Comparison of ENCODE assay signal across 10 cellular contexts in genomic region chr7:2687881-2688318, GRCh38. TPM values are rescaled to one million over a fixed set of nuclear protein-coding genes. Genes with fewer than 3 reads are reported as not detected.
DNase-seq lines count a peak whose midpoint lies in the region; ATAC-seq and TF ChIP-seq lines count a peak whose summit lies in the region.
"Had no signal": no experiment of that assay in that cellular context is flagged by ENCODE, and none has a peak within 500 bp of the region (broad histone marks: within the 10 kb centered on the region; RNA-seq: fewer than 3 reads in every experiment).

Gene AMZ1 (plus strand): TSS chr7:2688202. CDS start chr7:2700452, 12,250 bp downstream.

- peaks cover 55% of the 10 kb centered on the region for H3K27me3 Mint-ChIP-seq in central memory CD8-positive, alpha-beta T cell

- H3K27ac Mint-ChIP-seq in central memory CD8-positive, alpha-beta T cell (ENCODE audit: low read depth): no peak within 1 kb of the TSS

- POLR2A ChIA-PET in AG04450 (lab: Yijun Ruan, JAX): no interaction called here

- no peaks in the 10 kb centered on the region for H3K36me3 ChIP-seq in mesendoderm (ENCODE audit: control insufficient read depth, insufficient read depth, low read length)

- peak within 1 kb of the TSS; percentile 73 for H3K4me3 Mint-ChIP-seq in central memory CD8-positive, alpha-beta T cell

- H4K8ac ChIP-seq in mesendoderm (ENCODE audit: low read depth, low read length): no peak within 1 kb of the TSS

- H3K4me1 Mint-ChIP-seq in central memory CD8-positive, alpha-beta T cell: peaks cover 26% of the 10 kb centered on the region

- WGBS in mesendoderm (ENCODE audit: extremely low coverage, insufficient coverage, low lambda C conversion rate): no CpG with 5 or more reads among the region's 41 CpGs

- no peak within 1 kb of the TSS for H2BK15ac ChIP-seq in mesendoderm (replicated peaks; ENCODE audit: low read depth)

- no peak within 1 kb of the TSS for H3K4ac ChIP-seq in mesendoderm (ENCODE audit: low read depth, low read length)

- TF ChIP-seq CTCF in AG04450 (IDR thresholded peaks at IDR 0.05; ENCODE audit: low read depth, low read length): no peak
- TF ChIP-seq CTCF in HFF-Myc (IDR thresholded peaks at IDR 0.05; ENCODE audit: low read depth, low read length, missing control alignments): no peak

- no peak within 1 kb of the TSS for H2BK5ac ChIP-seq in mesendoderm (ENCODE audit: low read length)

- H3K27me3 ChIP-seq in AG04450 (ENCODE audit: control insufficient read depth, insufficient read depth, low read length) (peaks cover 13% of the 10 kb centered on the region), mesendoderm (ENCODE audit: insufficient read depth, low read length, poor library complexity) (peaks cover 12% of the 10 kb centered on the region)

- H3K4me1 ChIP-seq in mesendoderm (ENCODE audit: control insufficient read depth, low read depth, low read length): no peaks in the 10 kb centered on the region

- H3K18ac ChIP-seq in mesendoderm (ENCODE audit: low read length): no peak within 1 kb of the TSS

- no peak for ATAC-seq in central memory CD8-positive, alpha-beta T cell (replicated peaks; ENCODE audit: extremely low read depth, poor library complexity, severe bottlenecking)
- ATAC-seq in GM21381 (IDR thresholded peaks at IDR 0.05; ENCODE audit: unreplicated experiment): no peak

- no peaks in the 10 kb centered on the region for H3K36me3 Mint-ChIP-seq in central memory CD8-positive, alpha-beta T cell (ENCODE audit: insufficient read depth)

- DNase-seq in AG04450 (ENCODE audit: low read depth, low spot score) (no peak), HFF-Myc (ENCODE audit: extremely low read depth, low read depth) (no peak), mesendoderm (no peak), pons (ENCODE audit: low spot score) (no peak), HUDEP-2 (lab: John Stamatoyannopoulos, UW; ENCODE audit: unreplicated experiment in 76 of 76) (no peak)
- no peak for DNase-seq in central memory CD8-positive, alpha-beta T cell (ENCODE audit: low spot score in 2 of 2)
- DNase-seq in activated naive CD4-positive, alpha-beta T cell treated with Interleukin-2 at 50 U/mL for 16 hours: no peak
- DNase-seq: GDM1 had no signal

- peak within 1 kb of the TSS; percentile 21 for H3K27ac ChIP-seq in AG04450 (ENCODE audit: low read depth, low read length)
- H3K27ac ChIP-seq in mesendoderm (ENCODE audit: low read depth, low read length): no peak within 1 kb of the TSS
- H3K27ac ChIP-seq: SK-N-MC had no signal

- CTCF ChIA-PET in AG04450 (lab: Charles Lee): no interaction called here

- H3K79me1 ChIP-seq in mesendoderm (ENCODE audit: low read length): no peaks in the 10 kb centered on the region

- no peak within 1 kb of the TSS for H4K5ac ChIP-seq in mesendoderm (ENCODE audit: low read length)

- H3K4me3 ChIP-seq in AG04450 (ENCODE audit: low read depth, low read length) (peak within 1 kb of the TSS; percentile 44), HFF-Myc (replicated peaks; ENCODE audit: low read depth, low read length) (peak within 1 kb of the TSS; percentile 17; the same call in 1 of the 2 replicates), mesendoderm (ENCODE audit: low read length) (no peak within 1 kb of the TSS)
- H3K4me3 ChIP-seq: SK-N-MC had no signal

- H3K9me3 Mint-ChIP-seq in central memory CD8-positive, alpha-beta T cell: no peaks in the 10 kb centered on the region

- peak within 1 kb of the TSS; percentile 49 for H3K9ac ChIP-seq in mesendoderm (ENCODE audit: low read length)

- H3K56ac ChIP-seq in mesendoderm (ENCODE audit: low read length): peak within 1 kb of the TSS; percentile 64

- H2AK5ac ChIP-seq in mesendoderm (ENCODE audit: low read length): no peak within 1 kb of the TSS

- peak within 1 kb of the TSS; percentile 61 for H3K4me2 ChIP-seq in mesendoderm (ENCODE audit: low read length)

- H3K9me3 ChIP-seq in AG04450 (ENCODE audit: control insufficient read depth, insufficient read depth, low read length): peaks cover 7% of the 10 kb centered on the region; the same call in 1 of the 2 replicates

- no peaks in the 10 kb centered on the region for H3K79me2 ChIP-seq in mesendoderm (ENCODE audit: control insufficient read depth, insufficient read depth, low read length)

- no peak within 1 kb of the TSS for H3K23ac ChIP-seq in mesendoderm (ENCODE audit: low read length)

- H2BK120ac ChIP-seq in mesendoderm (ENCODE audit: low read depth, low read length): no peak within 1 kb of the TSS

RNA-seq across cellular contexts. Expression of gene AMZ1, which starts in this region (rescaled TPM):
- 0.43 and 0.67 TPM in 2 replicates for polyA plus RNA-seq in AG04450 (2011; rRNA removed)
- polyA minus RNA-seq in AG04450 (2011; rRNA and poly(A)+ RNA removed): 0.78 and 1.1 TPM in 2 replicates
- 0.28 TPM for polyA plus RNA-seq in mesendoderm (2013, experiment 1 of 2)
- 0.34 TPM for polyA plus RNA-seq in mesendoderm (2013, experiment 2 of 2)
